8 cellular contexts compared by ENCODE assay signal in the genomic region with DNA sequence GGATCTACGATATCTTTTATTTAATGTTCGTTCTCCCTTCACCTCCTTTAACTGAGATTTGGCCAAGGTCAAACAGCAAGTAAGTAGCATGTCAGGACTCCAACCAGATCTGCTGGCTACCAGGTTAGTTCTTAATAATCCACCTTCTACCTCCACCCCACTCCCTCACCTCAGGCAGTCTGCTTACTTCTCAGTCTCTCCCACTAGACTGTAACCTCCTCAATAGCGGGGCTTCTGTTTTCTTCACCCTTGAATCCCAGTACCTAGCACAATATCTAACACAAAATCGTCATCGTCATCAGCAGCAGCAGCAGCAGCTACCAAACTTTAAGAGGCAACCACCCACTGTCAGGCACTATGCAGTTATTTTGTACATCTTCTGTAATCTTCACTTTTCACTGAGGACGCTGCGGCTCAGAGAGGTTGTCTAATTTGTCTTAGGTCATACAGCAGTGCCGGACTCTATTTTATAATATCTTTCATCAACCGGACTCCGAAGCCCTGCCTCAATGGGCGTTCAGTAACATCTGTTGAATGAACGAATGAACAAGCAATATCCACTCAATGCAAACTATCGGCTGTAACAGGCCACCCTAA. TPM values are rescaled to one million over a fixed set of nuclear protein-coding genes. Genes with fewer than 3 reads are reported as not detected.
DNase-seq lines count a peak whose midpoint lies in the region; ATAC-seq and TF ChIP-seq lines count a peak whose summit lies in the region.

No MANE protein-coding gene starts in this region.

- intact Hi-C loops in left colon (cut with DNase I, micrococcal nuclease), result loop anchor here in 1 of 2 donors (10.0 kb wide), 1 partner anchor 245 kb away; no protein-coding TSS in a partner anchor
- intact Hi-C loops in thyroid gland (cut with DNase I), result no loop called here

- peak overlapping the region; percentile 9 to 87 (median 66) for H3K27ac ChIP-seq in thyroid gland

- peak overlapping the region; percentile 93 for H3K4me3 Mint-ChIP-seq in activated T-cell treated with anti-CD3 and anti-CD28 coated beads, Interleukin-2, amount 50 U/mL, for 4 hours
- peak overlapping the region; percentile 98 for H3K4me3 Mint-ChIP-seq in activated naive CD8-positive, alpha-beta T cell treated with anti-CD3 and anti-CD28 coated beads, Interleukin-2, amount 10 ng/mL, durations not matched to agents 7 days and 5 days

- TF ChIP-seq POLR2A in thyroid gland (IDR thresholded peaks at IDR 0.05), result peak in 1 of 2 donors; percentile 13

- H3K4me3 ChIP-seq in thyroid gland (replicated peaks in 1 of 3), result peak overlapping the region; percentile 14 to 86 (median 32)

- DNase-seq in activated T-cell treated with anti-CD3 and anti-CD28 coated beads, Interleukin-2, amount 50 U/mL, for 4 hours, result no peak
- no peak for DNase-seq in activated T-cell treated with anti-CD3 and anti-CD28 coated beads, Interleukin-2, amount 50 U/mL, for 1 hour
- DNase-seq in activated naive CD8-positive, alpha-beta T cell treated with anti-CD3 and anti-CD28 coated beads, Interleukin-2, amount 10 ng/mL, durations not matched to agents 7 days and 5 days, result no peak
- DNase-seq in left colon (no peak), thyroid gland (no peak)
- DNase-seq in NK-92 treated with Interleukin-12 subunit alpha and Interleukin-12 subunit beta, amount 100 ng/mL, for 24 hours (lab: John Stamatoyannopoulos, UW), result no peak

- peaks cover 4 to 13% of the 10 kb centered on the region in 2 donors for H3K4me1 ChIP-seq in thyroid gland

- H3K27ac Mint-ChIP-seq in activated naive CD8-positive, alpha-beta T cell treated with anti-CD3 and anti-CD28 coated beads, Interleukin-2, amount 10 ng/mL, durations not matched to agents 7 days and 5 days, result peak overlapping the region; percentile 95

- POLR2A ChIA-PET in activated naive CD8-positive, alpha-beta T cell treated with anti-CD3 and anti-CD28 coated beads, Interleukin-2, amount 10 ng/mL, durations not matched to agents 7 days and 5 days (lab: Charles Lee), result no interaction called here

- H3K27me3 Mint-ChIP-seq in activated T-cell treated with anti-CD3 and anti-CD28 coated beads, Interleukin-2, amount 50 U/mL, for 4 hours (ENCODE audit: low read depth), result peaks cover 4% of the 10 kb centered on the region
- H3K27me3 Mint-ChIP-seq in activated naive CD8-positive, alpha-beta T cell treated with anti-CD3 and anti-CD28 coated beads, Interleukin-2, amount 10 ng/mL, durations not matched to agents 7 days and 5 days, result peaks cover 41% of the 10 kb centered on the region

- no peaks in the 10 kb centered on the region for H3K27me3 ChIP-seq in thyroid gland

- H3K36me3 Mint-ChIP-seq in activated T-cell treated with anti-CD3 and anti-CD28 coated beads, Interleukin-2, amount 50 U/mL, for 4 hours (ENCODE audit: insufficient read depth), result no peaks in the 10 kb centered on the region
- no peaks in the 10 kb centered on the region for H3K36me3 Mint-ChIP-seq in activated naive CD8-positive, alpha-beta T cell treated with anti-CD3 and anti-CD28 coated beads, Interleukin-2, amount 10 ng/mL, durations not matched to agents 7 days and 5 days

- ATAC-seq in activated T-cell treated with anti-CD3 and anti-CD28 coated beads, Interleukin-2, amount 50 U/mL, for 4 hours, result no peak
- no peak for ATAC-seq in activated naive CD8-positive, alpha-beta T cell treated with anti-CD3 and anti-CD28 coated beads, Interleukin-2, amount 10 ng/mL, durations not matched to agents 7 days and 5 days (ENCODE audit: low read depth)
- ATAC-seq in left colon (peak; percentile 0), GM18870 (IDR thresholded peaks at IDR 0.05; ENCODE audit: unreplicated experiment) (no peak), HG03039 (IDR thresholded peaks at IDR 0.05; ENCODE audit: unreplicated experiment) (no peak)

- H3K36me3 ChIP-seq in thyroid gland, result no peaks in the 10 kb centered on the region

- peaks cover 27% of the 10 kb centered on the region for H3K4me1 Mint-ChIP-seq in activated T-cell treated with anti-CD3 and anti-CD28 coated beads, Interleukin-2, amount 50 U/mL, for 4 hours (ENCODE audit: low read depth)
- H3K4me1 Mint-ChIP-seq in activated naive CD8-positive, alpha-beta T cell treated with anti-CD3 and anti-CD28 coated beads, Interleukin-2, amount 10 ng/mL, durations not matched to agents 7 days and 5 days, result peaks cover 26% of the 10 kb centered on the region

- peaks cover 7% of the 10 kb centered on the region for H3K9me3 Mint-ChIP-seq in activated T-cell treated with anti-CD3 and anti-CD28 coated beads, Interleukin-2, amount 50 U/mL, for 4 hours
- peaks cover 2% of the 10 kb centered on the region for H3K9me3 Mint-ChIP-seq in activated naive CD8-positive, alpha-beta T cell treated with anti-CD3 and anti-CD28 coated beads, Interleukin-2, amount 10 ng/mL, durations not matched to agents 7 days and 5 days

- H3K9me3 ChIP-seq in thyroid gland, result no peaks in the 10 kb centered on the region

- TF ChIP-seq CTCF in thyroid gland (IDR thresholded peaks at IDR 0.05), result no peak

- 14 to 18% methylated on average over 13 of the region's 13 CpGs for WGBS in thyroid gland, 2 donors

RNA-seq across cellular contexts. Expression of a gene that starts 0.9 kb away (rescaled TPM):
- total RNA-seq in activated T-cell treated with anti-CD3 and anti-CD28 coated beads, Interleukin-2, amount 50 U/mL, for 4 hours, result 1 to 10 TPM; 2.3 to 2.5 (median 2.5) TPM
- total RNA-seq in activated naive CD8-positive, alpha-beta T cell treated with anti-CD3 and anti-CD28 coated beads, Interleukin-2, amount 10 ng/mL, durations not matched to agents 7 days and 5 days, result 1 to 10 TPM; 5.2 to 5.8 TPM
- total RNA-seq in left colon (10 to 100 TPM; 58.2 to 78.6 TPM), thyroid gland (10 to 100 TPM; 52.9 to 91.0 (median 61.9) TPM)

Comparison
In these comparisons a context has a peak if more than half of its experiments do, and no peak if none do; other contexts are left out.
1. RNA of a gene that starts 0.9 kb away (total RNA-seq): 58.2 to 78.6 TPM in left colon and 52.9 to 91.0 TPM in thyroid gland; 5.2 to 5.8 TPM in activated naive CD8-positive, alpha-beta T cell treated with anti-CD3 and anti-CD28 coated beads, Interleukin-2, amount 10 ng/mL, durations not matched to agents 7 days and 5 days and 2.3 to 2.5 TPM in activated T-cell treated with anti-CD3 and anti-CD28 coated beads, Interleukin-2, amount 50 U/mL, for 4 hours; every median in the first group is over 4 times any median in the second.